ENCODE assay signal across 26 cellular contexts in the genomic region with DNA sequence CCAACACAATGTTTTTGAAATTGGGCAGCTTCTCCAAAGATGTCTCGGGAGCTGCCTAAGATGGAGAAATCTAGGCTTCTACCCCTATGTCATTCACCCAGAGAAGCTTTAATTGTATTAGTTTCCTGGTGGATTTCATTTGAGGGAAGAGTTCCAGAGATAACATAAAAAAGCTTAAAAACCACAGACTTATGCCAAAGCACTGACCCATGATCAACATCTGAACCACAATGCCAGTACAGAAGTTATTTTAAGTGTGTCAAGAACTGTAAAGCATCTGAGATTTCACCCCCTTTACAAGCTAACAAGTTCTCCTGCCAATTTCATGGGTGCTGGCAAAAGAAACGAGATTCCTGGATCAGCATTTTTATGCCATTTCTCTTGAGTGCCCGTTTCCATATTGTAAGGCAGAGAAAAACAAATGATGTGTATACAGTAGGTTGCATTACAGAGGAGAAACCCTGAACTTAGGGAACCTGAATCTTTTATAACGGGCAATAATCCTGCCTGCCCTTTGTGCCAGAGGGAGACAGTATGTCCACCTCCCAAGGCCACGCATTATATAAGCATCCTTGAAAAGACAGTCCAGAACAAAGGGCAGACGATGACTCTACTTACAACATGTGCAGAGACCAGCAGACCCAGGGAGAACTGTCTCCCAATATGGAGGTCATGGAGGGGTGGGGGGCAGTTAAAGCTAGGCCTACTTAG. TPM values are rescaled to one million over a fixed set of nuclear protein-coding genes. Genes with fewer than 3 reads are reported as not detected.
DNase-seq lines count a peak whose midpoint lies in the region; ATAC-seq, FAIRE-seq and TF ChIP-seq lines count a peak whose summit lies in the region.
"Had no signal": no experiment of that assay in that cellular context is flagged by ENCODE, and none has a peak within 500 bp of the region (broad histone marks: within the 10 kb centered on the region; RNA-seq: fewer than 3 reads in every experiment).

No MANE protein-coding gene starts in this region.

- H3K9me3 ChIP-seq in HepG2 (ENCODE audit: low read length): no peaks in the 10 kb centered on the region
- H3K9me3 ChIP-seq in right lobe of liver: no peaks in the 10 kb centered on the region
- H3K9me3 ChIP-seq: prostate gland, SJCRH30, stomach, upper lobe of right lung had no signal

- 95% methylated on average over 6 of the region's 6 CpGs for WGBS in HepG2 (ENCODE audit: low lambda C conversion rate)
- WGBS in right lobe of liver (ENCODE audit: insufficient coverage, low coverage, low lambda C conversion rate, missing lambda C conversion rate): 92% methylated on average over 5 of the region's 6 CpGs

- TF ChIP-seq EP300 in HepG2 (IDR thresholded peaks at IDR 0.05; ENCODE audit: low read depth in 2 of 2, low read length in 2 of 2): no peak
- TF ChIP-seq EP300 in HepG2 (CRISPR knock-in tag; IDR thresholded peaks at IDR 0.05; ENCODE audit: borderline replicate concordance): no peak

- H3K4me3 ChIP-seq in HepG2 (replicated peaks in 1 of 3; ENCODE audit: insufficient read depth in 1 of 3, low read depth in 2 of 3, low read length in 3 of 3) (no peak overlapping the region), right lobe of liver (no peak overlapping the region)
- H3K4me3 ChIP-seq: GM23248, neural progenitor cell, prostate gland, SJCRH30, stomach, upper lobe of right lung had no signal

- H3K36me3 ChIP-seq in HepG2 (replicated peaks in 1 of 2; ENCODE audit: control insufficient read depth in 1 of 2, insufficient read depth in 2 of 2, low read length in 2 of 2) (peaks cover 12 to 49% of the 10 kb centered on the region in 2 experiments), right lobe of liver (peaks cover 0 to 15% (median 0%) of the 10 kb centered on the region in 4 donors)
- H3K36me3 ChIP-seq: neural progenitor cell, prostate gland, SJCRH30, upper lobe of right lung had no signal

- no peaks in the 10 kb centered on the region for H4K20me1 ChIP-seq in HepG2 (ENCODE audit: insufficient read depth, low read length)

- intact Hi-C loops in HepG2 (cut with micrococcal nuclease; ENCODE audit: unreplicated experiment) (loop anchor here (5.0 kb wide), 1 partner anchor 43 kb away; the partner anchor contains the start of gene MREG), right lobe of liver (cut with DNase I) (no loop called here), left cardiac atrium (cut with DNase I) (no loop called here)

- no TSS peak for BruUV-seq in HepG2 (replicated peaks; lab: Mats Ljungman, UMichigan)

- H3K4me2 ChIP-seq in HepG2 (ENCODE audit: low read depth, low read length): no peak overlapping the region
- H3K4me2 ChIP-seq: neural progenitor cell had no signal

- H3K4me1 ChIP-seq in HepG2 (ENCODE audit: insufficient read depth, low read length): peaks cover 17% of the 10 kb centered on the region; the same call in 1 of the 2 replicates
- no peaks in the 10 kb centered on the region for H3K4me1 ChIP-seq in right lobe of liver
- H3K4me1 ChIP-seq: prostate gland, upper lobe of right lung had no signal

- CTCF ChIA-PET in HepG2 (lab: Yijun Ruan, JAX; ENCODE audit: low intra/inter-chr PET ratio, low total read pairs): no interaction called here

- TF ChIP-seq CTCF in HepG2 (CRISPR knock-in tag; IDR thresholded peaks at IDR 0.05) (no peak), right lobe of liver (IDR thresholded peaks at IDR 0.05) (no peak)

- POLR2A ChIA-PET in HepG2 (lab: Yijun Ruan, JAX): no interaction called here

- peaks cover 20% of the 10 kb centered on the region for H3K79me2 ChIP-seq in HepG2 (ENCODE audit: insufficient read depth, low read length)

- DNase-seq in HepG2 (ENCODE audit: low spot score) (no peak), right lobe of liver (no peak), astrocyte of the hippocampus (ENCODE audit: low read depth, low spot score) (peak; percentile 82), kidney glomerular epithelial cell (lab: John Stamatoyannopoulos, UW) (peak; percentile 80), epidermal melanocyte (ENCODE audit: insufficient read length, low spot score) (no peak), germinal center (ENCODE audit: low spot score) (no peak), left cardiac atrium (no peak)
- DNase-seq in stimulated activated CD4-positive, alpha-beta T cell treated with anti-CD3 and anti-CD28 coated beads, Interleukin-4, amount 100 ng/mL, for 24 hours: no peak
- DNase-seq: activated CD4-positive, alpha-beta T cell treated with anti-CD3 and anti-CD28 coated beads, Interleukin-2, amount 10 ng/mL, durations not matched to agents 24 days and 14 days; activated effector memory CD4-positive, alpha-beta T cell treated with anti-CD3 and anti-CD28 coated beads, Interleukin-2, amount 50 U/mL, for 16 hours; CD4-positive, CD25-positive, alpha-beta regulatory T cell; central memory CD4-positive, alpha-beta T cell; effector CD4-positive, alpha-beta T cell; GDM1; GM23248; KG1; left ventricle myocardium superior; NCI-H1048; NCI-H1930; NCI-H345; stimulated activated CD4-positive, alpha-beta T cell treated with anti-CD3 and anti-CD28 coated beads, Interleukin-4, amount 100 ng/mL, for 1 hour; stomach; upper lobe of right lung had no signal

- H2AFZ ChIP-seq in HepG2 (ENCODE audit: low read length): no peak overlapping the region
- H2AFZ ChIP-seq: GM23248, neural progenitor cell had no signal

- H3K27me3 ChIP-seq in HepG2 (ENCODE audit: control insufficient read depth in 1 of 2, insufficient read depth in 2 of 2, low read length in 2 of 2) (no peaks in the 10 kb centered on the region), right lobe of liver (no peaks in the 10 kb centered on the region)
- H3K27me3 ChIP-seq: neural progenitor cell, SJCRH30, stomach, upper lobe of right lung had no signal

- ATAC-seq in HepG2 (no peak), right lobe of liver (no peak), left cardiac atrium (no peak)
- ATAC-seq: left ventricle myocardium superior, upper lobe of right lung had no signal

- TF ChIP-seq RAD21 in HepG2 (CRISPR knock-in tag; IDR thresholded peaks at IDR 0.05): no peak

- H3K27ac ChIP-seq in HepG2 (ENCODE audit: extremely low read length, insufficient read depth, low read length) (no peak overlapping the region), right lobe of liver (no peak overlapping the region)
- H3K27ac ChIP-seq: GM23248, neural progenitor cell, prostate gland, SJCRH30, stomach, upper lobe of right lung had no signal

- in situ Hi-C loops in HepG2 (cut with HindIII; ENCODE audit: extremely low pct_ligation_motif_present, low pct_unique_long_range_greater_than_20kb): no loop called here

- no peak overlapping the region for H3K9ac ChIP-seq in HepG2 (ENCODE audit: insufficient read depth, low read depth, low read length)
- H3K9ac ChIP-seq: GM23248, neural progenitor cell had no signal

- TF ChIP-seq POLR2A in HepG2 (IDR thresholded peaks at IDR 0.05; ENCODE audit: insufficient read depth in 1 of 2, low read depth in 2 of 2, low read length in 2 of 2) (no peak), right lobe of liver (IDR thresholded peaks at IDR 0.05) (no peak)

- FAIRE-seq in HepG2 (lab: Jason Lieb, UNC): no peak

TF ChIP-seq in HepG2, 621 proteins besides CTCF, POLR2A, EP300 and RAD21 (continues in another document):
- TF ChIP-seq GPBP1L1 (CRISPR knock-in tag; IDR thresholded peaks at IDR 0.05) (no peak), ZNF263 (CRISPR knock-in tag; IDR thresholded peaks at IDR 0.05) (no peak), ZMYM4 (CRISPR knock-in tag; IDR thresholded peaks at IDR 0.05) (0 out of 2 replicates have a peak, but pooled peaks have one; percentile 14), ZKSCAN8 (CRISPR knock-in tag; IDR thresholded peaks at IDR 0.05; ENCODE audit: borderline replicate concordance) (0 out of 2 replicates have a peak, but pooled peaks have one; percentile 54), MAFK (conservative IDR thresholded peaks at IDR 0.05 in 1 of 2, IDR thresholded peaks at IDR 0.05 in 1 of 2; ENCODE audit: low read length in 2 of 2) (peak in 1 of 2 experiments; percentile 43; a peak in 2 of 4 replicates)

RNA-seq across cellular contexts. Expression of gene MREG, which starts 44.1 kb away (rescaled TPM):
- total RNA-seq in HepG2 (2016; rRNA removed; fragmentation: Illumina TruSeq; extraction: Trizol) (23.3 and 26.4 TPM in 2 replicates), right lobe of liver (1 to 10 TPM; 2.0 to 9.6 (median 5.0) TPM), left cardiac atrium (1 to 10 TPM; 1.1 to 1.3 TPM)
- 6.9 and 11.0 TPM in 2 replicates for total RNA-seq in HepG2 (2016; cell fraction: cytosol; rRNA removed; fragmentation: Illumina TruSeq; extraction: Trizol; ENCODE audit: low read depth)
- 22.5 and 23.8 TPM in 2 replicates for total RNA-seq in HepG2 (2016; cell fraction: insoluble cytoplasmic fraction; rRNA removed; fragmentation: Illumina TruSeq; extraction: Trizol)
- 27.6 and 31.1 TPM in 2 replicates for total RNA-seq in HepG2 (2016; cell fraction: membrane; rRNA removed; fragmentation: Illumina TruSeq; extraction: Trizol)
- total RNA-seq in HepG2 (2016; cell fraction: nucleus; rRNA removed; fragmentation: Illumina TruSeq; extraction: Trizol): 22.1 and 26.5 TPM in 2 replicates
- 7.3 and 7.5 TPM in 2 replicates for polyA plus RNA-seq in HepG2 (2011; rRNA removed)
- 2.8 and 3.0 TPM in 2 replicates for polyA plus RNA-seq in HepG2 (2011; cell fraction: cytosol; rRNA removed)
- polyA plus RNA-seq in HepG2 (2011; cell fraction: nucleus; rRNA removed): 10.6 and 11.6 TPM in 2 replicates
- polyA plus RNA-seq in HepG2 (2012): 7.0 and 9.3 TPM in 2 replicates
- 10.0 and 14.5 TPM in 2 replicates for polyA plus RNA-seq in HepG2 (2016; cell fraction: cytosol; fragmentation: Illumina TruSeq; extraction: Trizol; ENCODE audit: low read depth)
- polyA plus RNA-seq in HepG2 (2016; cell fraction: insoluble cytoplasmic fraction; fragmentation: Illumina TruSeq; extraction: Trizol; ENCODE audit: low read depth): 24.4 and 25.1 TPM in 2 replicates
- 20.9 and 23.0 TPM in 2 replicates for polyA plus RNA-seq in HepG2 (2016; cell fraction: membrane; fragmentation: Illumina TruSeq; extraction: Trizol; ENCODE audit: low read depth)
- 32.8 and 32.9 TPM in 2 replicates for polyA plus RNA-seq in HepG2 (2016; cell fraction: nucleus; fragmentation: Illumina TruSeq; extraction: Trizol; ENCODE audit: insufficient read depth, low read depth)
- polyA minus RNA-seq in HepG2 (2011; rRNA and poly(A)+ RNA removed; ENCODE audit: low replicate concordance): 3.6 and 3.9 TPM in 2 replicates
- polyA minus RNA-seq in HepG2 (2011; cell fraction: cytosol; rRNA and poly(A)+ RNA removed): 4.0 and 4.3 TPM in 2 replicates
- 19.2 and 20.6 TPM in 2 replicates for polyA minus RNA-seq in HepG2 (2011; cell fraction: nucleus; rRNA and poly(A)+ RNA removed)

Comparison
In these comparisons a context has a peak if more than half of its experiments do, and no peak if none do; other contexts are left out.
1. DNase-seq: peak in astrocyte of the hippocampus (single experiment) and kidney glomerular epithelial cell (single experiment); none in HepG2 (single experiment), right lobe of liver (0 of 3), stimulated activated CD4-positive, alpha-beta T cell treated with anti-CD3 and anti-CD28 coated beads, Interleukin-4, amount 100 ng/mL, for 24 hours (single experiment), epidermal melanocyte (single experiment), germinal center (single experiment) and left cardiac atrium (single experiment).